ENCODE assay signal across 11 cellular contexts in the genomic region with DNA sequence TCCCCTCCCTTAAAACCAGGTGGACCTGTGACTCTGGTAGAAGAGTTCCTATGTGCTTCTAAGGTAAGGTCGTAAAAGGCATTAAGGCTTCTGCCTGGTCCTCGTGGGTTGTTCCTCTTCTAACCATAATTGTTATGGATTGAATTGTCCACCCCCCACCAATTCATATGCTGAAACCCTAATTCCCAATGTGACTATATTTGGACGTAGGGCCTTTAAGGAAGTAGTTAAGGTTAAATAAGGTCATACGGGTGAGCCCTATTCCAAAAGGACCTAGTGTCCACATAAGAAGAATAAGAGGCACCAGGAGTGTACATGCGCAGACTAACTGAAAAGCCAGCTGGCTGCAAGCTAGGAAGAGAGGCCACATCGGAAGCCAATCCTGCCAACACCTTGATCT. TPM values are rescaled to one million over a fixed set of nuclear protein-coding genes. Genes with fewer than 3 reads are reported as not detected.
DNase-seq lines count a peak whose midpoint lies in the region; ATAC-seq, FAIRE-seq and TF ChIP-seq lines count a peak whose summit lies in the region.
"Had no signal": no experiment of that assay in that cellular context is flagged by ENCODE, and none has a peak within 500 bp of the region (broad histone marks: within the 10 kb centered on the region; RNA-seq: fewer than 3 reads in every experiment).

No MANE protein-coding gene starts in this region.

- H3K36me3 ChIP-seq in DND-41 (ENCODE audit: insufficient read depth, low read length) (peaks cover 34% of the 10 kb centered on the region), astrocyte (ENCODE audit: insufficient read depth, low read length) (no peaks in the 10 kb centered on the region), neural progenitor cell (no peaks in the 10 kb centered on the region)
- H3K36me3 ChIP-seq: gastrocnemius medialis, thyroid gland had no signal

- H3K4me1 ChIP-seq in DND-41 (ENCODE audit: insufficient read depth, low read length): peaks cover 33% of the 10 kb centered on the region
- peaks cover 26% of the 10 kb centered on the region for H3K4me1 ChIP-seq in astrocyte (ENCODE audit: insufficient read depth, low read length)
- peaks cover 4% of the 10 kb centered on the region for H3K4me1 ChIP-seq in neural progenitor cell

- H3K27me3 ChIP-seq in DND-41 (ENCODE audit: insufficient read depth, low read length, poor library complexity) (no peaks in the 10 kb centered on the region), astrocyte (ENCODE audit: insufficient read depth, low read length) (no peaks in the 10 kb centered on the region), neural progenitor cell (no peaks in the 10 kb centered on the region)
- H3K27me3 ChIP-seq: gastrocnemius medialis, thyroid gland had no signal

- H3K27me3 Mint-ChIP-seq in astrocyte (ENCODE audit: low read depth, unreplicated experiment) (no peaks in the 10 kb centered on the region), neural progenitor cell (ENCODE audit: insufficient read depth, low read depth) (no peaks in the 10 kb centered on the region)

- TF ChIP-seq CTCF in DND-41 (IDR thresholded peaks at IDR 0.05; ENCODE audit: borderline replicate concordance, extremely low read depth, low read length, poor library complexity, severe bottlenecking) (no peak), astrocyte (IDR thresholded peaks at IDR 0.05; ENCODE audit: insufficient read depth, low read depth, low read length) (no peak), neural progenitor cell (IDR thresholded peaks at IDR 0.05) (no peak)

- H3K9ac ChIP-seq in DND-41 (ENCODE audit: low read depth, low read length) (peak overlapping the region; percentile 97; the same call in 1 of the 2 replicates), astrocyte (ENCODE audit: low read length) (no peak overlapping the region), neural progenitor cell (no peak overlapping the region)

- in situ Hi-C loops in G401 (cut with HindIII; ENCODE audit: low sequenced_read_pairs): no loop called here

- H3K4me3 ChIP-seq in DND-41 (ENCODE audit: low read depth in 1 of 2, low read length in 2 of 2) (peak overlapping the region in 1 of 2 experiments; percentile 94; a peak in 2 of 4 replicates), astrocyte (ENCODE audit: insufficient read depth, low read depth, low read length) (peak overlapping the region; percentile 99), neural progenitor cell (no peak overlapping the region)
- H3K4me3 ChIP-seq in Jurkat, Clone E6-1 (ENCODE audit: low read length): peak overlapping the region; percentile 79
- H3K4me3 ChIP-seq: thyroid gland had no signal

- peaks cover 3% of the 10 kb centered on the region for H3K36me3 Mint-ChIP-seq in astrocyte (ENCODE audit: low read depth, unreplicated experiment)
- H3K36me3 Mint-ChIP-seq in neural progenitor cell: no peaks in the 10 kb centered on the region

- H3K9me3 Mint-ChIP-seq in astrocyte (ENCODE audit: unreplicated experiment) (no peaks in the 10 kb centered on the region), neural progenitor cell (no peaks in the 10 kb centered on the region)

- peak overlapping the region; percentile 11; the same call in 1 of the 2 replicates for H3K27ac ChIP-seq in DND-41 (ENCODE audit: low read length)
- H3K27ac ChIP-seq in astrocyte (ENCODE audit: low read depth, low read length): no peak overlapping the region
- no peak overlapping the region for H3K27ac ChIP-seq in neural progenitor cell
- H3K27ac ChIP-seq: thyroid gland had no signal

- no peaks in the 10 kb centered on the region for H3K9me3 ChIP-seq in DND-41 (ENCODE audit: insufficient read depth, low read length, severe bottlenecking)
- no peaks in the 10 kb centered on the region for H3K9me3 ChIP-seq in astrocyte (ENCODE audit: insufficient read depth, low read depth, low read length)
- no peaks in the 10 kb centered on the region for H3K9me3 ChIP-seq in neural progenitor cell (ENCODE audit: low read depth)
- H3K9me3 ChIP-seq: gastrocnemius medialis, thyroid gland had no signal

- H3K27ac Mint-ChIP-seq in astrocyte (ENCODE audit: unreplicated experiment): peak overlapping the region; percentile 54
- no peak overlapping the region for H3K27ac Mint-ChIP-seq in neural progenitor cell

- H3K4me1 Mint-ChIP-seq in astrocyte (ENCODE audit: low read depth, unreplicated experiment) (peaks cover 38% of the 10 kb centered on the region), neural progenitor cell (peaks cover 24% of the 10 kb centered on the region)

- DNase-seq in DND-41: no peak
- DNase-seq in Jurkat, Clone E6-1 (ENCODE audit: low read depth, low spot score): no peak
- no peak for DNase-seq in astrocyte (ENCODE audit: low read depth)
- no peak for DNase-seq in neural progenitor cell (ENCODE audit: low spot score)
- DNase-seq in G401 (ENCODE audit: low spot score): no peak
- DNase-seq: gastrocnemius medialis, mesendoderm, NCI-H1436, thyroid gland had no signal

- H3K4me3 Mint-ChIP-seq in astrocyte (ENCODE audit: unreplicated experiment) (peak overlapping the region; percentile 92), neural progenitor cell (peak overlapping the region; percentile 67)

- no peak for TF ChIP-seq POLR2A in GM18505 (IDR thresholded peaks at IDR 0.05; ENCODE audit: borderline replicate concordance, extremely low read depth, insufficient read depth, insufficient read length)

- H2AFZ ChIP-seq in DND-41 (ENCODE audit: low read depth, low read length) (no peak overlapping the region), astrocyte (ENCODE audit: low read depth, low read length) (no peak overlapping the region), neural progenitor cell (replicated peaks) (no peak overlapping the region)

- H3K79me2 ChIP-seq in DND-41 (ENCODE audit: insufficient read depth, low read length) (peaks cover 66% of the 10 kb centered on the region), astrocyte (ENCODE audit: insufficient read depth, low read length) (peaks cover 61% of the 10 kb centered on the region), neural progenitor cell (ENCODE audit: low read depth) (peaks cover 68% of the 10 kb centered on the region)

- H4K20me1 ChIP-seq in DND-41 (ENCODE audit: insufficient read depth, low read length): peaks cover 10% of the 10 kb centered on the region; the same call in 1 of the 2 replicates
- peaks cover 43% of the 10 kb centered on the region for H4K20me1 ChIP-seq in astrocyte (ENCODE audit: insufficient read depth, low read length)
- peaks cover 4% of the 10 kb centered on the region for H4K20me1 ChIP-seq in neural progenitor cell (ENCODE audit: low read depth)

- H3K4me2 ChIP-seq in DND-41 (ENCODE audit: insufficient read depth, low read length) (peak overlapping the region; percentile 73), astrocyte (ENCODE audit: low read length) (peak overlapping the region; percentile 96), neural progenitor cell (no peak overlapping the region)

- no peak for FAIRE-seq in astrocyte (lab: Jason Lieb, UNC)

- H3F3A ChIP-seq in neural progenitor cell (ENCODE audit: low read depth): peaks cover 8% of the 10 kb centered on the region

- ATAC-seq in DND-41 (ENCODE audit: insufficient read depth, low read depth) (no peak), GM21528 (IDR thresholded peaks at IDR 0.05; ENCODE audit: low FRiP score, unreplicated experiment) (no peak), GM18505 (IDR thresholded peaks at IDR 0.05; ENCODE audit: unreplicated experiment) (no peak)
- ATAC-seq: gastrocnemius medialis had no signal

RNA-seq across cellular contexts. Expression of a gene that starts 1.9 kb away (rescaled TPM):
- 39.2 TPM for polyA plus RNA-seq in Jurkat, Clone E6-1 (2012; ENCODE audit: insufficient read depth, insufficient read length)
- total RNA-seq in astrocyte (67.3 and 72.1 TPM in 2 replicates), neural progenitor cell (ENCODE audit: low replicate concordance) (40.9 and 43.8 TPM in 2 replicates)
- 61.4 and 71.7 TPM in 2 replicates for total RNA-seq in G401 (2014; rRNA removed; shearing (Covaris generic))
